Comparison of ENCODE assay signal across 9 cellular contexts in genomic region chr12:57001448-57001906, GRCh38. TPM values are rescaled to one million over a fixed set of nuclear protein-coding genes. Genes with fewer than 3 reads are reported as not detected.
DNase-seq lines count a peak whose midpoint lies in the region; ATAC-seq and TF ChIP-seq lines count a peak whose summit lies in the region.
"Had no signal": no experiment of that assay in that cellular context is flagged by ENCODE, and none has a peak within 500 bp of the region (broad histone marks: within the 10 kb centered on the region; RNA-seq: fewer than 3 reads in every experiment).

No MANE protein-coding gene starts in this region.

- H3K27ac Mint-ChIP-seq in chondrocyte (ENCODE audit: unreplicated experiment) = no peak overlapping the region
- H3K27ac Mint-ChIP-seq: dendritic cell treated with granulocyte-macrophage colony-stimulating factor and Interleukin-4, amounts not matched to agents 40 ng/mL and 50 ng/mL, for 4 days had no signal

- H3K4me3 ChIP-seq in LNCaP clone FGC (ENCODE audit: low read depth, low read length) = no peak overlapping the region
- H3K4me3 ChIP-seq in lung = no peak overlapping the region

- peaks cover 24% of the 10 kb centered on the region for H3K4me1 Mint-ChIP-seq in chondrocyte (ENCODE audit: low read depth)

- ATAC-seq in lung (ENCODE audit: insufficient read depth, low FRiP score) (peak; percentile 66), GM19467 (IDR thresholded peaks at IDR 0.05; ENCODE audit: unreplicated experiment) (no peak)

- H3K9me3 Mint-ChIP-seq in chondrocyte (ENCODE audit: low read depth) = no peaks in the 10 kb centered on the region
- H3K9me3 Mint-ChIP-seq: dendritic cell treated with granulocyte-macrophage colony-stimulating factor and Interleukin-4, amounts not matched to agents 40 ng/mL and 50 ng/mL, for 4 days had no signal

- peaks cover 6 to 10% of the 10 kb centered on the region in 2 donors for H3K4me1 ChIP-seq in lung (ENCODE audit: control insufficient read depth in 2 of 2, insufficient read depth in 2 of 2, low read length in 2 of 2)

- H3K4me3 Mint-ChIP-seq in chondrocyte (ENCODE audit: unreplicated experiment) = no peak overlapping the region
- H3K4me3 Mint-ChIP-seq: dendritic cell treated with granulocyte-macrophage colony-stimulating factor and Interleukin-4, amounts not matched to agents 40 ng/mL and 50 ng/mL, for 4 days had no signal

- H3K27me3 ChIP-seq in lung (ENCODE audit: control insufficient read depth, insufficient read depth) = no peaks in the 10 kb centered on the region

- 30 to 38% methylated on average over 13 of the region's 13 CpGs for WGBS in lung, 2 donors

- peaks cover 22% of the 10 kb centered on the region for H3K36me3 Mint-ChIP-seq in chondrocyte (ENCODE audit: low read depth)

- DNase-seq in GDM1 (lab: John Stamatoyannopoulos, UW) (peak; percentile 59), LNCaP clone FGC (ENCODE audit: low read depth) (peak; percentile 67), chondrocyte (ENCODE audit: low spot score) (no peak), lung (ENCODE audit: low spot score) (peak; percentile 74), NCI-H1048 (lab: John Stamatoyannopoulos, UW) (no peak)
- DNase-seq in activated CD4-positive, CD25-positive, alpha-beta regulatory T cell treated with anti-CD3 and anti-CD28 coated beads, Interleukin-2, amount 50 U/mL, for 16 hours (ENCODE audit: low read depth, low spot score) = peak; percentile 67
- peak; percentile 31 for DNase-seq in stimulated activated CD8-positive, alpha-beta memory T cell treated with anti-CD3 and anti-CD28 coated beads, Interleukin-15, amount 100 ng/mL, for 24 hours (ENCODE audit: low read depth)

- H3K27me3 Mint-ChIP-seq in chondrocyte (ENCODE audit: low read depth) = no peaks in the 10 kb centered on the region
- H3K27me3 Mint-ChIP-seq: dendritic cell treated with granulocyte-macrophage colony-stimulating factor and Interleukin-4, amounts not matched to agents 40 ng/mL and 50 ng/mL, for 4 days had no signal

- TF ChIP-seq CTCF in LNCaP clone FGC (IDR thresholded peaks at IDR 0.05; ENCODE audit: control insufficient read depth, extremely low read depth, insufficient read depth) (peak; percentile 88), chondrocyte (IDR thresholded peaks at IDR 0.05) (peak; percentile 82), lung (IDR thresholded peaks at IDR 0.05; ENCODE audit: control extremely low read depth, extremely low read depth) (peak; percentile 62)

- peaks cover 0 to 23% of the 10 kb centered on the region in 2 donors for H3K36me3 ChIP-seq in lung (ENCODE audit: control insufficient read depth in 2 of 2, insufficient read depth in 2 of 2, low read length in 2 of 2)

- H3K9me3 ChIP-seq in lung (ENCODE audit: control insufficient read depth in 2 of 2, insufficient read depth in 1 of 2, low read length in 1 of 2) = no peaks in the 10 kb centered on the region

- no peak overlapping the region for H3K27ac ChIP-seq in lung (ENCODE audit: low read depth in 1 of 2, low read length in 1 of 2)

RNA-seq across cellular contexts. Expression of gene ZBTB39, which starts 4.9 kb away (rescaled TPM):
- total RNA-seq in chondrocyte (5.8 to 6.1 TPM (median 6.0 TPM) in 3 replicates), lung (1 to 10 TPM; 6.4 to 9.1 TPM)
- 1 to 10 TPM; 2.2 to 2.5 TPM for polyA plus RNA-seq in lung

RNA-seq across cellular contexts. Expression of gene TAC3, which starts 14.9 kb away (rescaled TPM):
- total RNA-seq in chondrocyte (not detected in 3 replicates), lung (not detected)
- polyA plus RNA-seq in lung = not detected

RNA-seq across cellular contexts. Expression of gene RDH16, which starts 44.1 kb away (rescaled TPM):
- total RNA-seq in chondrocyte (0.10 TPM in 1 of 3 replicates, not detected in the others), lung (under 1 TPM; 0.31 to 0.68 TPM)
- polyA plus RNA-seq in lung = under 1 TPM; 0.11 to 0.45 TPM

RNA-seq across cellular contexts. Expression of gene MYO1A, which starts 48.5 kb away (rescaled TPM):
- 0.48 TPM in 1 of 3 replicates, not detected in the others for total RNA-seq in chondrocyte
- under 1 TPM; 0.09 to 0.67 TPM for total RNA-seq in lung
- under 1 TPM; 0.13 to 0.28 TPM for polyA plus RNA-seq in lung

Comparison
In these comparisons a context has a peak if more than half of its experiments do, and no peak if none do; other contexts are left out.
1. DNase-seq: peak in GDM1 (single experiment), LNCaP clone FGC (single experiment), activated CD4-positive, CD25-positive, alpha-beta regulatory T cell treated with anti-CD3 and anti-CD28 coated beads, Interleukin-2, amount 50 U/mL, for 16 hours (single experiment), lung (single experiment) and stimulated activated CD8-positive, alpha-beta memory T cell treated with anti-CD3 and anti-CD28 coated beads, Interleukin-15, amount 100 ng/mL, for 24 hours (single experiment); none in chondrocyte (single experiment) and NCI-H1048 (single experiment).
2. Peak in every context shown above with its lines, with median percentiles within 50 percentile points of each other: CTCF ChIP-seq.